ENCODE assay signal across 1 cellular context in the genomic region with DNA sequence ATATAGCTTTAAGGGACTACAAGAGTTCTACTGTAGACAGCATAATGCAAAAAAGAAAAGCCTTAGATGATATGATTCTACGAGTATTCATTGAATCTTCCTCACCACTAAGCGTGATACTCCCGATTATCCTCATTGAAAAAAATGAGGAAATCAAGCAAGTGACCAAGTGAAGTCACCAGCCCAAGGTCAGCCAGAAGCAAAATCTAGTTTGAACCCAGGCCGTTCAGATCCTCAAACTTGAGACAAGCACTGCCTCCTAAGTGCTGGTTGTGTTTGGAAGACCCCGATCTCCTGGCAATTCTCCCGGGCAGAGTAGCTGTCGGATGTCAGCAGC.
TF ChIP-seq lines count a peak whose summit lies in the region.

No MANE protein-coding gene starts in this region.

TF ChIP-seq in H1, 55 proteins besides CTCF, POLR2A, EP300 and RAD21:
- TF ChIP-seq SUZ12 (IDR thresholded peaks at IDR 0.05; ENCODE audit: low read length) (peak; percentile 14; the same call in 1 of the 2 replicates), SP4 (IDR thresholded peaks at IDR 0.05; ENCODE audit: low read length) (0 out of 2 replicates have a peak, but pooled peaks have one; percentile 3), SRF (IDR thresholded peaks at IDR 0.05; ENCODE audit: low read depth, low read length) (no peak)
